ENCODE assay signal across 8 cellular contexts in the genomic region with DNA sequence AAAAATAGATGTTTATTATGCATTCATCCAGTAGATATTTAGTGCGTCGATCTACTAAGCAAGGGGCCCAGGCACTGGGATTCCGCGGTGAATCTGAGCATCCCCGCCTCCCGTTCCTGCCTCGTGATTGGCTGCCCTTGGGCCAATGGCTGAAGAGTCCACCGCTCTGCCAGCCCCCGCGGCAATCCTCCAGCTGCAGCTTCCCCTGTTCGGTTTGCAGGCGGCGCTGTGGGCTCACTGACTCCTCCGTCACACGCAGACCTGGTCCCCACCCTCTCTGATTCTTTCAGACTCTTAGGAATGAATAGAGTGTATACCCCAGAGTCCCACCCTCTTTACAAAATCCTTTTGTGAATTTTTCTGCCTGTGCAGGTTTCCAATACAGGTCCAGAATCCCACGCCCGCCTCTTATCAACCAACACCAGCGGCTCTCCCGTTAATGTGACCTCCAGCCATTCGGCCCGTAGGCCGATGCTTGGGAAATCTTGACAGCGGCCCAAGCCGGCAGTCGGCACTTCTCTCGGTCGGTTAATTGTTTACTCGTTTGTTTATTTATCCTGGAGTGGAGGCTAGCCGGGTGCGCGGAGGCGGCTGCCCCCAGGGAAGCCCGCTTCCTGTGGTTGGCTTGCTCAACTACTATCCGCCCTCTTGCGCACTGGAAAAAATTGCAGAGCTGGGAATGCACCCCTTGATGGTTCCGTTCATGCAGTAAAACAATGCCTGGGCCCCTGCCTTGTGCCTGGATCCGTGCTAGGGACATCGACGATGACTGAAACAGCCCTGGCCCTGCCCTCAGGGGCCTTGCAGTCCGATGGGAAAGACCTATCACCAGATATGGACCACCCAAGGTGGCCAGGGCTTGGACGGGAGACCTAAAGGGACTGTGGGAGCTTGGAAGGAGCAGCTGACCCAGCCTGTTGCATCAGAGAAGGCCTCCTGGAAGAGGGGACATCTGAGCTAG. TPM values are rescaled to one million over a fixed set of nuclear protein-coding genes. Genes with fewer than 3 reads are reported as not detected.
DNase-seq lines count a peak whose midpoint lies in the region; TF ChIP-seq lines count a peak whose summit lies in the region.

No MANE protein-coding gene starts in this region.

- peak overlapping the region; percentile 54 for H3K4me3 ChIP-seq in AG10803 (ENCODE audit: low read length)

- peak overlapping the region; percentile 50 for H3K27ac ChIP-seq in epithelial cell of prostate

- peak; percentile 96 for DNase-seq in AG10803 (ENCODE audit: low read depth)
- peak; percentile 85 for DNase-seq in GM19238 (ENCODE audit: insufficient read length, low spot score)
- peak in 75 of 76 experiments; percentile 35 to 98 (median 95) for DNase-seq in HUDEP-2 (lab: John Stamatoyannopoulos, UW; ENCODE audit: unreplicated experiment in 76 of 76)
- peak; percentile 87 for DNase-seq in OCI-M2 (lab: John Stamatoyannopoulos, UW; ENCODE audit: unreplicated experiment)
- DNase-seq in activated T-cell treated with anti-CD3 and anti-CD28 coated beads for 48 hours (ENCODE audit: low read depth): peak; percentile 87
- DNase-seq in epithelial cell of prostate (ENCODE audit: low read depth, low spot score): peak; percentile 64
- peak; percentile 96 for DNase-seq in mucosa of gallbladder (ENCODE audit: low spot score)
- peak; percentile 85 for DNase-seq in stimulated activated CD8-positive, alpha-beta memory T cell treated with anti-CD3 and anti-CD28 coated beads, Interleukin-4, amount 100 ng/mL, for 24 hours (ENCODE audit: low read depth)

- TF ChIP-seq CTCF in AG10803 (conservative IDR thresholded peaks at IDR 0.05; ENCODE audit: low read length): peak; percentile 83

RNA-seq across cellular contexts. Expression of a gene that starts 4.5 kb away (rescaled TPM):
- 60.1 TPM for total RNA-seq in mucosa of gallbladder

RNA-seq across cellular contexts. Expression of a gene that starts 5.7 kb away (rescaled TPM):
- 125 TPM for total RNA-seq in mucosa of gallbladder

Comparison
In these comparisons a context has a peak if more than half of its experiments do, and no peak if none do; other contexts are left out.
1. Peak in every context shown above with its lines: DNase-seq, H3K4me3 ChIP-seq and H3K27ac ChIP-seq.